ENCODE assay signal across 16 cellular contexts in genomic region chr4:154478547-154478946, GRCh38. TPM values are rescaled to one million over a fixed set of nuclear protein-coding genes. Genes with fewer than 3 reads are reported as not detected.
A peak's percentile ranks its signal among the peaks of the same experiment; 100 is the strongest.
DNase-seq lines count a peak whose midpoint lies in the region; ATAC-seq and TF ChIP-seq lines count a peak whose summit lies in the region.
"Had no signal": no experiment of that assay in that cellular context is flagged by ENCODE, and none has a peak within 500 bp of the region (broad histone marks: within the 10 kb centered on the region; RNA-seq: fewer than 3 reads in every experiment).

No MANE protein-coding gene starts in this region.

- peaks cover 24% of the 10 kb centered on the region for H3K4me1 Mint-ChIP-seq in mesothelial cell of epicardium
- H3K4me1 Mint-ChIP-seq: IgD-negative memory B cell; naive thymus-derived CD4-positive, alpha-beta T cell had no signal

- CTCF ChIA-PET in RWPE1 (lab: Yijun Ruan, JAX), result no interaction called here

- H3K9me3 Mint-ChIP-seq in mesothelial cell of epicardium, result peaks cover 5% of the 10 kb centered on the region
- H3K9me3 Mint-ChIP-seq: activated naive CD4-positive, alpha-beta T cell treated with anti-CD3 and anti-CD28 coated beads for 36 hours; IgD-negative memory B cell; naive thymus-derived CD4-positive, alpha-beta T cell had no signal

- intact Hi-C loops in esophagus muscularis mucosa (cut with DNase I), result no loop called here

- TF ChIP-seq EP300 in esophagus muscularis mucosa (IDR thresholded peaks at IDR 0.05), result no peak

- H3K27ac Mint-ChIP-seq in mesothelial cell of epicardium, result no peak overlapping the region
- H3K27ac Mint-ChIP-seq: activated naive CD4-positive, alpha-beta T cell treated with anti-CD3 and anti-CD28 coated beads for 36 hours; IgD-negative memory B cell; naive thymus-derived CD4-positive, alpha-beta T cell had no signal

- H3K4me1 ChIP-seq in esophagus muscularis mucosa, result no peaks in the 10 kb centered on the region

- POLR2A ChIA-PET in RWPE1 (lab: Yijun Ruan, JAX; ENCODE audit: low non-redundant PET), result no interaction called here

- no peak overlapping the region for H3K4me3 ChIP-seq in esophagus muscularis mucosa
- H3K4me3 ChIP-seq: SK-N-MC, thoracic aorta had no signal

- ATAC-seq in GM18858 (IDR thresholded peaks at IDR 0.05; ENCODE audit: unreplicated experiment), result peak; percentile 20
- ATAC-seq in GM21390 (IDR thresholded peaks at IDR 0.05; ENCODE audit: unreplicated experiment), result peak; percentile 37
- ATAC-seq in HG02870 (IDR thresholded peaks at IDR 0.05; ENCODE audit: unreplicated experiment), result peak; percentile 40
- peak; percentile 28 for ATAC-seq in HG03439 (IDR thresholded peaks at IDR 0.05; ENCODE audit: unreplicated experiment)
- ATAC-seq: left ventricle myocardium superior; naive thymus-derived CD4-positive, alpha-beta T cell had no signal

- H3K4me3 Mint-ChIP-seq in mesothelial cell of epicardium, result no peak overlapping the region
- H3K4me3 Mint-ChIP-seq: activated naive CD4-positive, alpha-beta T cell treated with anti-CD3 and anti-CD28 coated beads for 36 hours; IgD-negative memory B cell; naive thymus-derived CD4-positive, alpha-beta T cell had no signal

- no peak overlapping the region for H3K27ac ChIP-seq in RWPE1
- H3K27ac ChIP-seq in esophagus muscularis mucosa (replicated peaks in 1 of 4), result no peak overlapping the region
- H3K27ac ChIP-seq: SK-N-MC, thoracic aorta had no signal

- TF ChIP-seq CTCF in RWPE1 (conservative IDR thresholded peaks at IDR 0.05; ENCODE audit: low read depth) (no peak), mesothelial cell of epicardium (IDR thresholded peaks at IDR 0.05; ENCODE audit: unreplicated experiment) (no peak), esophagus muscularis mucosa (IDR thresholded peaks at IDR 0.05) (no peak)

- 86% methylated on average over 4 of the region's 4 CpGs for WGBS in esophagus muscularis mucosa

- H3K36me3 Mint-ChIP-seq in mesothelial cell of epicardium, result no peaks in the 10 kb centered on the region
- H3K36me3 Mint-ChIP-seq: IgD-negative memory B cell; naive thymus-derived CD4-positive, alpha-beta T cell had no signal

- no peaks in the 10 kb centered on the region for H3K36me3 ChIP-seq in esophagus muscularis mucosa
- H3K36me3 ChIP-seq: thoracic aorta had no signal

- DNase-seq in RWPE1 (ENCODE audit: low spot score) (no peak), mesothelial cell of epicardium (ENCODE audit: low spot score in 2 of 2, unreplicated experiment in 2 of 2) (no peak), NCI-H187 treated with DMSO at 0.1 percent for 48 hours (lab: John Stamatoyannopoulos, UW) (no peak), esophagus muscularis mucosa (ENCODE audit: extremely low spot score) (no peak)
- DNase-seq: activated naive CD4-positive, alpha-beta T cell treated with anti-CD3 and anti-CD28 coated beads for 36 hours; left ventricle myocardium superior; naive thymus-derived CD4-positive, alpha-beta T cell; NCI-H1092 treated with DMSO at 0.1 percent for 48 hours; NCI-H345 had no signal

- TF ChIP-seq POLR2A in esophagus muscularis mucosa (IDR thresholded peaks at IDR 0.05; ENCODE audit: low read depth), result no peak

- no peaks in the 10 kb centered on the region for H3K27me3 ChIP-seq in esophagus muscularis mucosa

- no peaks in the 10 kb centered on the region for H3K27me3 Mint-ChIP-seq in mesothelial cell of epicardium (ENCODE audit: low read depth)

- H3K9me3 ChIP-seq in esophagus muscularis mucosa, result no peaks in the 10 kb centered on the region
- H3K9me3 ChIP-seq: thoracic aorta had no signal

RNA-seq across cellular contexts. Expression of gene DCHS2, which starts 13.1 kb away (rescaled TPM):
- total RNA-seq in mesothelial cell of epicardium (4.1 to 5.1 TPM (median 4.8 TPM) in 3 replicates), esophagus muscularis mucosa (1 to 10 TPM; 2.7 to 5.8 (median 3.2) TPM)
- total RNA-seq: activated naive CD4-positive, alpha-beta T cell treated with anti-CD3 and anti-CD28 coated beads for 36 hours; left ventricle myocardium superior had no signal
